10 cellular contexts compared by ENCODE assay signal in genomic region chr19:518292-519231, GRCh38. TPM values are rescaled to one million over a fixed set of nuclear protein-coding genes. Genes with fewer than 3 reads are reported as not detected.
DNase-seq lines count a peak whose midpoint lies in the region; ATAC-seq lines count a peak whose summit lies in the region.
"Had no signal": no experiment of that assay in that cellular context is flagged by ENCODE, and none has a peak within 500 bp of the region (broad histone marks: within the 10 kb centered on the region; RNA-seq: fewer than 3 reads in every experiment).

No MANE protein-coding gene starts in this region.

- no peaks in the 10 kb centered on the region for H3K27me3 Mint-ChIP-seq in T-cell
- H3K27me3 Mint-ChIP-seq in activated naive CD4-positive, alpha-beta T cell treated with anti-CD3 and anti-CD28 coated beads for 36 hours (ENCODE audit: low read depth): no peaks in the 10 kb centered on the region

- ATAC-seq in T-cell (replicated peaks in 1 of 4): peak; percentile 91 to 96 (median 94)
- peak; percentile 33 for ATAC-seq in left lobe of liver
- ATAC-seq in HG03175 (IDR thresholded peaks at IDR 0.05; ENCODE audit: unreplicated experiment): no peak

- POLR2A ChIA-PET in T-cell (lab: Charles Lee): no interaction called here

- H3K4me1 Mint-ChIP-seq in T-cell: peaks cover 10 to 22% (median 17%) of the 10 kb centered on the region in 3 donors
- H3K4me1 Mint-ChIP-seq in activated naive CD4-positive, alpha-beta T cell treated with anti-CD3 and anti-CD28 coated beads for 36 hours (ENCODE audit: low read depth): peaks cover 6% of the 10 kb centered on the region

- CTCF ChIA-PET in T-cell (lab: Charles Lee): interaction anchor here in 1 of 2 donors (0.6 to 0.8 kb wide), 3 partner anchors 27 to 905 kb away, joined by 3 to 7 read pairs (median 6); no protein-coding TSS in a partner anchor
- CTCF ChIA-PET in activated naive CD4-positive, alpha-beta T cell treated with anti-CD3 and anti-CD28 coated beads for 36 hours (lab: Charles Lee): interaction anchor here (0.6 to 1.1 kb wide), 2 partner anchors 8 to 12 kb away, joined by 3 to 4 read pairs; no protein-coding TSS in a partner anchor

- peaks cover 5% of the 10 kb centered on the region for H3K36me3 Mint-ChIP-seq in T-cell
- no peaks in the 10 kb centered on the region for H3K36me3 Mint-ChIP-seq in activated naive CD4-positive, alpha-beta T cell treated with anti-CD3 and anti-CD28 coated beads for 36 hours (ENCODE audit: low read depth)

- DNase-seq in T-cell: peak; percentile 35 to 79 (median 61)
- peak; percentile 62 for DNase-seq in activated naive CD4-positive, alpha-beta T cell treated with anti-CD3 and anti-CD28 coated beads for 36 hours
- DNase-seq in left lobe of liver (ENCODE audit: low spot score): no peak
- DNase-seq in stimulated activated CD8-positive, alpha-beta memory T cell treated with anti-CD3 and anti-CD28 coated beads, Interleukin-4, amount 100 ng/mL, for 48 hours: peak; percentile 61
- DNase-seq in NCI-H526 (lab: John Stamatoyannopoulos, UW): no peak
- no peak for DNase-seq in DMS79 (lab: John Stamatoyannopoulos, UW)
- DNase-seq in glomerular visceral epithelial cell (ENCODE audit: extremely low spot score): no peak
- DNase-seq: T1000 had no signal

- H3K4me3 Mint-ChIP-seq in T-cell: peak overlapping the region in 1 of 3 donors; percentile 36
- no peak overlapping the region for H3K4me3 Mint-ChIP-seq in activated naive CD4-positive, alpha-beta T cell treated with anti-CD3 and anti-CD28 coated beads for 36 hours

- intact Hi-C loops in activated naive CD4-positive, alpha-beta T cell treated with anti-CD3 and anti-CD28 coated beads for 36 hours (cut with micrococcal nuclease): no loop called here

- peak overlapping the region in 1 of 2 donors; percentile 8 for H3K27ac Mint-ChIP-seq in T-cell
- H3K27ac Mint-ChIP-seq in activated naive CD4-positive, alpha-beta T cell treated with anti-CD3 and anti-CD28 coated beads for 36 hours: no peak overlapping the region

- H3K9me3 Mint-ChIP-seq in T-cell: no peaks in the 10 kb centered on the region
- no peaks in the 10 kb centered on the region for H3K9me3 Mint-ChIP-seq in activated naive CD4-positive, alpha-beta T cell treated with anti-CD3 and anti-CD28 coated beads for 36 hours

RNA-seq across cellular contexts. Expression of gene TPGS1, which starts 11.3 kb away (rescaled TPM):
- total RNA-seq in T-cell (10 to 100 TPM; 22.2 to 44.4 (median 39.4) TPM), left lobe of liver (10.4 TPM)
- total RNA-seq in activated naive CD4-positive, alpha-beta T cell treated with anti-CD3 and anti-CD28 coated beads for 36 hours: 1 to 10 TPM; 4.2 to 5.1 TPM

RNA-seq across cellular contexts. Expression of gene CDC34, which starts 13.0 kb away (rescaled TPM):
- total RNA-seq in T-cell (10 to 100 TPM; 35.4 to 52.6 (median 51.3) TPM), left lobe of liver (53.5 TPM)
- 10 to 100 TPM; 42.1 to 42.5 TPM for total RNA-seq in activated naive CD4-positive, alpha-beta T cell treated with anti-CD3 and anti-CD28 coated beads for 36 hours

RNA-seq across cellular contexts. Expression of gene MADCAM1, which starts 22.3 kb away (rescaled TPM):
- 1 to 10 TPM in 3 of 5 donors, under 1 TPM in 2; 0.40 to 1.6 (median 1.4) TPM for total RNA-seq in T-cell
- under 1 TPM; 0.24 to 0.37 TPM for total RNA-seq in activated naive CD4-positive, alpha-beta T cell treated with anti-CD3 and anti-CD28 coated beads for 36 hours
- 0.53 TPM for total RNA-seq in left lobe of liver
- total RNA-seq: HT1080 had no signal

RNA-seq across cellular contexts. Expression of gene GZMM, which starts 25.3 kb away (rescaled TPM):
- total RNA-seq in T-cell (10 to 100 TPM; 66.2 to 91.0 (median 78.6) TPM), left lobe of liver (0.33 TPM)
- 10 to 100 TPM; 20.7 TPM for total RNA-seq in activated naive CD4-positive, alpha-beta T cell treated with anti-CD3 and anti-CD28 coated beads for 36 hours
- total RNA-seq: HT1080 had no signal

RNA-seq across cellular contexts. Expression of gene BSG, which starts 53.8 kb away (rescaled TPM):
- total RNA-seq in T-cell (100 to 1,000 TPM in 4 of 5 donors, 10 to 100 TPM in 1; 89.3 to 165 (median 152) TPM), left lobe of liver (98.2 TPM)
- 100 to 1,000 TPM; 160 to 161 TPM for total RNA-seq in activated naive CD4-positive, alpha-beta T cell treated with anti-CD3 and anti-CD28 coated beads for 36 hours

Comparison
In these comparisons a context has a peak if more than half of its experiments do, and no peak if none do; other contexts are left out.
1. DNase-seq: peak in T-cell (34 of 34), activated naive CD4-positive, alpha-beta T cell treated with anti-CD3 and anti-CD28 coated beads for 36 hours (single experiment) and stimulated activated CD8-positive, alpha-beta memory T cell treated with anti-CD3 and anti-CD28 coated beads, Interleukin-4, amount 100 ng/mL, for 48 hours (single experiment); none in left lobe of liver (single experiment), NCI-H526 (0 of 2), DMS79 (single experiment) and glomerular visceral epithelial cell (single experiment).